15 cellular contexts compared by ENCODE assay signal in the genomic region with DNA sequence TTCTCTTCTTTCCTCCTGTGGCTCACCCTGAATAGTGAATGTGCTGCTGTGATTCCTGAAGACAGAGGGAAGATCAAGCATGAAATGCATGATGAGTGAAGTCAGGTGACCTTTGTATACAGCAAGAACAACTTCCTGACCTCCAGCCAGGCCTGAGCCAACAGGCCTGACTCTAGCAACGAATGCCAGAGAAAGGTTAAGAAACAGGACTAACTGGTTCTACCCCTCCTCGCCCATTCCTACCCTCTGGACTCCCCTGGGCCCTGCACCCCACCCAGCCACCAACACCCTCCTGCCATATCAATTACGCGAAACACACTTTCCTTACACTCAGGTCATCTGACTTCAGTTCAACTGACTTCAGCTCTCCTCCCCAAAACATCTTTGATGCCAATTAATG. TPM values are rescaled to one million over a fixed set of nuclear protein-coding genes. Genes with fewer than 3 reads are reported as not detected.
DNase-seq lines count a peak whose midpoint lies in the region; ATAC-seq and TF ChIP-seq lines count a peak whose summit lies in the region.
"Had no signal": no experiment of that assay in that cellular context is flagged by ENCODE, and none has a peak within 500 bp of the region (broad histone marks: within the 10 kb centered on the region; RNA-seq: fewer than 3 reads in every experiment).

No MANE protein-coding gene starts in this region.

- TF ChIP-seq RAD21 in Ishikawa (IDR thresholded peaks at IDR 0.05; ENCODE audit: low read depth): no peak

- no peak for ATAC-seq in GM18519 (IDR thresholded peaks at IDR 0.05; ENCODE audit: low FRiP score, unreplicated experiment)
- ATAC-seq: psoas muscle had no signal

- TF ChIP-seq CTCF in C4-2B (conservative IDR thresholded peaks at IDR 0.05) (no peak), mesothelial cell of epicardium (IDR thresholded peaks at IDR 0.05; ENCODE audit: unreplicated experiment) (no peak)

- DNase-seq in mesothelial cell of epicardium (ENCODE audit: low spot score in 2 of 2, unreplicated experiment in 2 of 2) (no peak), AG20443 (ENCODE audit: low spot score) (no peak), NCI-H146 (lab: John Stamatoyannopoulos, UW) (no peak), putamen (ENCODE audit: low spot score) (no peak)
- DNase-seq: activated CD8-positive, alpha-beta memory T cell treated with anti-CD3 and anti-CD28 coated beads for 24 hours; GM23248; hippocampal formation; NCI-H446; psoas muscle; stimulated activated CD4-positive, alpha-beta T cell treated with anti-CD3 and anti-CD28 coated beads, Interleukin-1b, Interleukin-23, amount 100 ng/mL, for 48 hours; T1000 had no signal

- H3K36me3 ChIP-seq in duodenal mucosa (ENCODE audit: control insufficient read depth in 1 of 2, insufficient read depth in 2 of 2, low read length in 2 of 2): no peaks in the 10 kb centered on the region

- peak overlapping the region; percentile 41 for H3K27ac ChIP-seq in C4-2B
- peak overlapping the region; percentile 70 for H3K27ac ChIP-seq in duodenal mucosa (ENCODE audit: low read depth, low read length)
- H3K27ac ChIP-seq: GM23248, psoas muscle had no signal

- H3K4me1 ChIP-seq in duodenal mucosa (ENCODE audit: control insufficient read depth in 1 of 2, insufficient read depth in 2 of 2, low read length in 2 of 2): peaks cover 45 to 70% of the 10 kb centered on the region in 2 donors

- H3K4me3 Mint-ChIP-seq in mesothelial cell of epicardium: no peak overlapping the region

- peaks cover under 1% of the 10 kb centered on the region for H3K27me3 Mint-ChIP-seq in mesothelial cell of epicardium (ENCODE audit: low read depth)

- peaks cover 32% of the 10 kb centered on the region for H3K4me1 Mint-ChIP-seq in mesothelial cell of epicardium

- no peaks in the 10 kb centered on the region for H3K9me3 Mint-ChIP-seq in mesothelial cell of epicardium

- peaks cover 3% of the 10 kb centered on the region for H3K36me3 Mint-ChIP-seq in mesothelial cell of epicardium

- H3K27me3 ChIP-seq in duodenal mucosa (ENCODE audit: control insufficient read depth in 1 of 2, insufficient read depth in 2 of 2, low read length in 2 of 2): no peaks in the 10 kb centered on the region

- TF ChIP-seq EP300 in Ishikawa (IDR thresholded peaks at IDR 0.05; ENCODE audit: borderline replicate concordance): peak; percentile 68; the same call in 1 of the 2 replicates

- peak overlapping the region; percentile 60 for H3K27ac Mint-ChIP-seq in mesothelial cell of epicardium

- no peak overlapping the region for H3K9ac ChIP-seq in duodenal mucosa (ENCODE audit: low read depth in 1 of 2, low read length in 2 of 2)
- H3K9ac ChIP-seq: GM23248 had no signal

- no peak overlapping the region for H3K4me3 ChIP-seq in duodenal mucosa (ENCODE audit: low read depth in 1 of 2, low read length in 2 of 2)
- H3K4me3 ChIP-seq: GM23248, psoas muscle had no signal

- no peaks in the 10 kb centered on the region for H3K9me3 ChIP-seq in duodenal mucosa (ENCODE audit: control insufficient read depth in 1 of 2, low read length in 2 of 2)
- H3K9me3 ChIP-seq: psoas muscle had no signal

TF ChIP-seq in Ishikawa, 13 proteins besides CTCF, POLR2A, EP300 and RAD21:
- no peak; the same call in 1 of the 2 replicates for TF ChIP-seq FOXM1 (IDR thresholded peaks at IDR 0.05; ENCODE audit: borderline replicate concordance, low read depth)
- no peak for TF ChIP-seq EGR1 (IDR thresholded peaks at IDR 0.05)
- TF ChIP-seq, protein P1, sequence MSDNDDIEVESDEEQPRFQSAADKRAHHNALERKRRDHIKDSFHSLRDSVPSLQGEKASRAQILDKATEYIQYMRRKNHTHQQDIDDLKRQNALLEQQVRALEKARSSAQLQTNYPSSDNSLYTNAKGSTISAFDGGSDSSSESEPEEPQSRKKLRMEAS (IDR thresholded peaks at IDR 0.05): peak; percentile 59
- no peak for TF ChIP-seq CEBPB (IDR thresholded peaks at IDR 0.05)
- TF ChIP-seq TAF1 (IDR thresholded peaks at IDR 0.05; ENCODE audit: low read depth): no peak
- TF ChIP-seq, protein P2, sequence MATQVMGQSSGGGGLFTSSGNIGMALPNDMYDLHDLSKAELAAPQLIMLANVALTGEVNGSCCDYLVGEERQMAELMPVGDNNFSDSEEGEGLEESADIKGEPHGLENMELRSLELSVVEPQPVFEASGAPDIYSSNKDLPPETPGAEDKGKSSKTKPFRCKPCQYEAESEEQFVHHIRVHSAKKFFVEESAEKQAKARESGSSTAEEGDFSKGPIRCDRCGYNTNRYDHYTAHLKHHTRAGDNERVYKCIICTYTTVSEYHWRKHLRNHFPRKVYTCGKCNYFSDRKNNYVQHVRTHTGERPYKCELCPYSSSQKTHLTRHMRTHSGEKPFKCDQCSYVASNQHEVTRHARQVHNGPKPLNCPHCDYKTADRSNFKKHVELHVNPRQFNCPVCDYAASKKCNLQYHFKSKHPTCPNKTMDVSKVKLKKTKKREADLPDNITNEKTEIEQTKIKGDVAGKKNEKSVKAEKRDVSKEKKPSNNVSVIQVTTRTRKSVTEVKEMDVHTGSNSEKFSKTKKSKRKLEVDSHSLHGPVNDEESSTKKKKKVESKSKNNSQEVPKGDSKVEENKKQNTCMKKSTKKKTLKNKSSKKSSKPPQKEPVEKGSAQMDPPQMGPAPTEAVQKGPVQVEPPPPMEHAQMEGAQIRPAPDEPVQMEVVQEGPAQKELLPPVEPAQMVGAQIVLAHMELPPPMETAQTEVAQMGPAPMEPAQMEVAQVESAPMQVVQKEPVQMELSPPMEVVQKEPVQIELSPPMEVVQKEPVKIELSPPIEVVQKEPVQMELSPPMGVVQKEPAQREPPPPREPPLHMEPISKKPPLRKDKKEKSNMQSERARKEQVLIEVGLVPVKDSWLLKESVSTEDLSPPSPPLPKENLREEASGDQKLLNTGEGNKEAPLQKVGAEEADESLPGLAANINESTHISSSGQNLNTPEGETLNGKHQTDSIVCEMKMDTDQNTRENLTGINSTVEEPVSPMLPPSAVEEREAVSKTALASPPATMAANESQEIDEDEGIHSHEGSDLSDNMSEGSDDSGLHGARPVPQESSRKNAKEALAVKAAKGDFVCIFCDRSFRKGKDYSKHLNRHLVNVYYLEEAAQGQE (IDR thresholded peaks at IDR 0.05; ENCODE audit: low read depth): no peak
- TF ChIP-seq TEAD4 (IDR thresholded peaks at IDR 0.05): peak; percentile 48; the same call in 1 of the 2 replicates
- TF ChIP-seq TCF12 (IDR thresholded peaks at IDR 0.05; ENCODE audit: low read depth): peak; percentile 71; the same call in 1 of the 2 replicates
- peak; percentile 60 for TF ChIP-seq NFIC (IDR thresholded peaks at IDR 0.05)
- no peak for TF ChIP-seq ZBTB7A (IDR thresholded peaks at IDR 0.05; ENCODE audit: low read depth)
- TF ChIP-seq YY1 (IDR thresholded peaks at IDR 0.05; ENCODE audit: low read depth): no peak
- TF ChIP-seq CREB1 (IDR thresholded peaks at IDR 0.05; ENCODE audit: low read depth): no peak
- TF ChIP-seq, protein P3, sequence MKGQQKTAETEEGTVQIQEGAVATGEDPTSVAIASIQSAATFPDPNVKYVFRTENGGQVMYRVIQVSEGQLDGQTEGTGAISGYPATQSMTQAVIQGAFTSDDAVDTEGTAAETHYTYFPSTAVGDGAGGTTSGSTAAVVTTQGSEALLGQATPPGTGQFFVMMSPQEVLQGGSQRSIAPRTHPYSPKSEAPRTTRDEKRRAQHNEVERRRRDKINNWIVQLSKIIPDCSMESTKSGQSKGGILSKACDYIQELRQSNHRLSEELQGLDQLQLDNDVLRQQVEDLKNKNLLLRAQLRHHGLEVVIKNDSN (IDR thresholded peaks at IDR 0.05): peak; percentile 80

RNA-seq across cellular contexts. Expression of a gene that starts 4.9 kb away (rescaled TPM):
- 24.1 to 26.0 TPM (median 25.8 TPM) in 3 replicates for total RNA-seq in mesothelial cell of epicardium
